In the genomic region with DNA sequence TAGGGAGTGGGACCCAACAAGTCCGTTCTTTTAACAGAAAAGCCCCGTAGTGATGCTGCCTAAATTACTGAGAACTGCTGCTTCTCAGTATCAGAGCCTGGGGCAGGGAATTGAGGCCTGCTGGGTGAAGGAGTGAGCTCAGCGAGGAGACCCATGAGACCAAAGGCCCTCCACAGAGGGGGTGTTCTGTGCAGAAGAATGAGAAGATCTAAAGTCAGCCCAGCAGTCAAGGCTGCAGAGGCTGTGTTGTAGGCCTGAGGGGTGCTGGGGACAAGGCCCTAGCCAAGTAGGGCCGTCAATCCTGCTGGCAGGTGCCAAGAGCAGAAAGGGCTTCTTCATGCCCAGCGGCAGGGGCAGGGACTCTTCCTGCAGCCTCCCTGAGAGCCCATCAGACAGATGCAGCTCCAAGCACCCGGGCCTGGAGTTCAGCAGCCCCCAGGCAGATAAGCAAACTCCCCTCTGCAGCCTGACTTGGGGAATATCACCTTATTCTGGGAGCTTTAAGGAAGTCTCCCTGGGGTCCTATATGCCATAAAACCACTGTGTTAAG, we compare ENCODE assay signal across 16 cellular contexts. TPM values are rescaled to one million over a fixed set of nuclear protein-coding genes. Genes with fewer than 3 reads are reported as not detected.
DNase-seq lines count a peak whose midpoint lies in the region; ATAC-seq and TF ChIP-seq lines count a peak whose summit lies in the region.
"Had no signal": no experiment of that assay in that cellular context is flagged by ENCODE, and none has a peak within 500 bp of the region (broad histone marks: within the 10 kb centered on the region; RNA-seq: fewer than 3 reads in every experiment).

No MANE protein-coding gene starts in this region.

- no peaks in the 10 kb centered on the region for H3K27me3 Mint-ChIP-seq in CD4-positive, alpha-beta memory T cell
- H3K27me3 Mint-ChIP-seq in activated T-helper 1 cell treated with anti-CD3 and anti-CD28 coated beads, Interleukin-12 subunit alpha, Interleukin-12 subunit beta, Interleukin-2, Interleukin-4 antibody, amounts not matched to agents 30 ng/mL and 10 ng/mL and 1 ng/mL, durations not matched to agents 14 hours and 24 hours and 36 hours (ENCODE audit: insufficient read depth), result no peaks in the 10 kb centered on the region
- H3K27me3 Mint-ChIP-seq in memory B cell, result no peaks in the 10 kb centered on the region

- ATAC-seq in memory B cell (ENCODE audit: low read depth) (no peak), GM18498 (IDR thresholded peaks at IDR 0.05; ENCODE audit: unreplicated experiment) (no peak)

- no peak for TF ChIP-seq CTCF in brain microvascular endothelial cell (IDR thresholded peaks at IDR 0.05; ENCODE audit: low read depth, low read length, missing control alignments)

- H3K36me3 Mint-ChIP-seq in CD4-positive, alpha-beta memory T cell, result peaks cover 11 to 17% of the 10 kb centered on the region in 2 donors
- peaks cover 11% of the 10 kb centered on the region for H3K36me3 Mint-ChIP-seq in activated T-helper 1 cell treated with anti-CD3 and anti-CD28 coated beads, Interleukin-12 subunit alpha, Interleukin-12 subunit beta, Interleukin-2, Interleukin-4 antibody, amounts not matched to agents 30 ng/mL and 10 ng/mL and 1 ng/mL, durations not matched to agents 14 hours and 24 hours and 36 hours (ENCODE audit: low read depth)
- H3K36me3 Mint-ChIP-seq in memory B cell, result peaks cover 3% of the 10 kb centered on the region
- H3K36me3 Mint-ChIP-seq: mesothelial cell of epicardium had no signal

- H3K4me3 Mint-ChIP-seq in CD4-positive, alpha-beta memory T cell, result peak overlapping the region in 7 of 8 donors; percentile 6 to 82 (median 71)
- no peak overlapping the region for H3K4me3 Mint-ChIP-seq in activated T-helper 1 cell treated with anti-CD3 and anti-CD28 coated beads, Interleukin-12 subunit alpha, Interleukin-12 subunit beta, Interleukin-2, Interleukin-4 antibody, amounts not matched to agents 30 ng/mL and 10 ng/mL and 1 ng/mL, durations not matched to agents 14 hours and 24 hours and 36 hours
- no peak overlapping the region for H3K4me3 Mint-ChIP-seq in memory B cell
- H3K4me3 Mint-ChIP-seq: mesothelial cell of epicardium had no signal

- H3K36me3 ChIP-seq in BLaER1 (peaks cover 42% of the 10 kb centered on the region; the same call in 1 of the 2 replicates), brain microvascular endothelial cell (replicated peaks) (no peaks in the 10 kb centered on the region)
- no peaks in the 10 kb centered on the region for H3K36me3 ChIP-seq in CD4-positive, alpha-beta memory T cell (ENCODE audit: insufficient read depth, low read length)
- H3K36me3 ChIP-seq: pancreas had no signal

- peaks cover 70% of the 10 kb centered on the region for H4K20me1 ChIP-seq in BLaER1

- H3K27me3 ChIP-seq in BLaER1 (no peaks in the 10 kb centered on the region), brain microvascular endothelial cell (replicated peaks) (no peaks in the 10 kb centered on the region)
- H3K27me3 ChIP-seq in CD4-positive, alpha-beta memory T cell (ENCODE audit: insufficient read depth, low read length), result no peaks in the 10 kb centered on the region
- H3K27me3 ChIP-seq: pancreas had no signal

- H3K4me1 ChIP-seq in BLaER1, result peaks cover 62% of the 10 kb centered on the region
- H3K4me1 ChIP-seq in CD4-positive, alpha-beta memory T cell (ENCODE audit: insufficient read depth, low read length), result peaks cover 76% of the 10 kb centered on the region
- H3K4me1 ChIP-seq: pancreas had no signal

- no peaks in the 10 kb centered on the region for H3K9me3 Mint-ChIP-seq in CD4-positive, alpha-beta memory T cell
- H3K9me3 Mint-ChIP-seq in activated T-helper 1 cell treated with anti-CD3 and anti-CD28 coated beads, Interleukin-12 subunit alpha, Interleukin-12 subunit beta, Interleukin-2, Interleukin-4 antibody, amounts not matched to agents 30 ng/mL and 10 ng/mL and 1 ng/mL, durations not matched to agents 14 hours and 24 hours and 36 hours, result no peaks in the 10 kb centered on the region
- no peaks in the 10 kb centered on the region for H3K9me3 Mint-ChIP-seq in memory B cell
- H3K9me3 Mint-ChIP-seq: mesothelial cell of epicardium had no signal

- CTCF ChIA-PET in CD4-positive, alpha-beta memory T cell (lab: Charles Lee; ENCODE audit: partially characterized antibody), result interaction anchor here (0.7 to 6.2 kb wide), 13 partner anchors 12 to 78 kb away, joined by 3 to 54 read pairs (median 4); no protein-coding TSS in a partner anchor

- peak overlapping the region; percentile 70 for H3K4me2 ChIP-seq in BLaER1

- POLR2A ChIA-PET in CD4-positive, alpha-beta memory T cell (lab: Charles Lee; ENCODE audit: partially characterized antibody), result interaction anchor here (0.8 to 23.5 kb wide), 8 partner anchors 11 to 329 kb away, joined by 3 to 977 read pairs (median 10); partner anchors contain the start of genes CCDC167, CMTR1 and ZFAND3

- H3K9ac ChIP-seq in BLaER1, result peak overlapping the region; percentile 46; the same call in 1 of the 2 replicates

- in situ Hi-C loops in brain microvascular endothelial cell (cut with HindIII; ENCODE audit: low pct_ligation_motif_present, low sequenced_read_pairs), result no loop called here

- H3K9me3 ChIP-seq in BLaER1, result no peaks in the 10 kb centered on the region
- H3K9me3 ChIP-seq in CD4-positive, alpha-beta memory T cell (ENCODE audit: control insufficient read depth in 1 of 2, low read length in 2 of 2), result no peaks in the 10 kb centered on the region
- H3K9me3 ChIP-seq: pancreas had no signal

- H3K4me1 Mint-ChIP-seq in CD4-positive, alpha-beta memory T cell, result peaks cover 43 to 92% (median 76%) of the 10 kb centered on the region in 4 donors
- peaks cover 61% of the 10 kb centered on the region for H3K4me1 Mint-ChIP-seq in activated T-helper 1 cell treated with anti-CD3 and anti-CD28 coated beads, Interleukin-12 subunit alpha, Interleukin-12 subunit beta, Interleukin-2, Interleukin-4 antibody, amounts not matched to agents 30 ng/mL and 10 ng/mL and 1 ng/mL, durations not matched to agents 14 hours and 24 hours and 36 hours (ENCODE audit: low read depth)
- peaks cover 38% of the 10 kb centered on the region for H3K4me1 Mint-ChIP-seq in memory B cell

- DNase-seq in CD4-positive, alpha-beta memory T cell, result no peak
- DNase-seq in activated T-helper 1 cell treated with anti-CD3 and anti-CD28 coated beads, Interleukin-12 subunit alpha, Interleukin-12 subunit beta, Interleukin-2, Interleukin-4 antibody, amounts not matched to agents 30 ng/mL and 10 ng/mL and 1 ng/mL, durations not matched to agents 14 hours and 24 hours and 36 hours (ENCODE audit: low spot score), result no peak
- no peak for DNase-seq in memory B cell (ENCODE audit: low spot score in 2 of 2)
- DNase-seq in brain microvascular endothelial cell, result no peak
- no peak for DNase-seq in activated naive CD4-positive, alpha-beta T cell treated with Interleukin-2 at 50 U/mL for 16 hours
- DNase-seq in nucleus accumbens (lab: John Stamatoyannopoulos, UW), result no peak
- DNase-seq: amniotic stem cell; HCEC 1CT; KBM-7; NCI-H226; SHP77; stimulated activated CD4-positive, alpha-beta T cell treated with anti-CD3 and anti-CD28 coated beads, Interleukin-12 subunit alpha, Interleukin-12 subunit beta, amount 100 ng/mL, for 4 hours had no signal

- H3K27ac Mint-ChIP-seq in CD4-positive, alpha-beta memory T cell, result peak overlapping the region; percentile 92 to 99 (median 97)
- H3K27ac Mint-ChIP-seq in activated T-helper 1 cell treated with anti-CD3 and anti-CD28 coated beads, Interleukin-12 subunit alpha, Interleukin-12 subunit beta, Interleukin-2, Interleukin-4 antibody, amounts not matched to agents 30 ng/mL and 10 ng/mL and 1 ng/mL, durations not matched to agents 14 hours and 24 hours and 36 hours, result peak overlapping the region; percentile 76
- H3K27ac Mint-ChIP-seq in memory B cell, result peak overlapping the region; percentile 80
- H3K27ac Mint-ChIP-seq: mesothelial cell of epicardium had no signal

- intact Hi-C loops in CD4-positive, alpha-beta memory T cell (cut with micrococcal nuclease), result loop anchor here (1.0 kb wide), 1 partner anchor 9 kb away; the partner anchor contains the start of gene CCDC167
- intact Hi-C loops in activated T-helper 1 cell treated with anti-CD3 and anti-CD28 coated beads, Interleukin-12 subunit alpha, Interleukin-12 subunit beta, Interleukin-2, Interleukin-4 antibody, amounts not matched to agents 30 ng/mL and 10 ng/mL and 1 ng/mL, durations not matched to agents 14 hours and 24 hours and 36 hours (cut with micrococcal nuclease), result no loop called here

- H3K4me3 ChIP-seq in BLaER1 (no peak overlapping the region), brain microvascular endothelial cell (ENCODE audit: low read depth, low read length) (no peak overlapping the region)
- no peak overlapping the region for H3K4me3 ChIP-seq in CD4-positive, alpha-beta memory T cell (ENCODE audit: low read length in 2 of 2)
- H3K4me3 ChIP-seq: pancreas had no signal

- H3K27ac ChIP-seq in BLaER1, result peak overlapping the region; percentile 51
- peak overlapping the region; percentile 52 for H3K27ac ChIP-seq in CD4-positive, alpha-beta memory T cell (ENCODE audit: low read depth, low read length)
- no peak overlapping the region for H3K27ac ChIP-seq in brain microvascular endothelial cell
- H3K27ac ChIP-seq: pancreas had no signal

RNA-seq across cellular contexts. Expression of gene CCDC167, which starts 9.2 kb away (rescaled TPM):
- total RNA-seq in CD4-positive, alpha-beta memory T cell, result 10 to 100 TPM; 25.1 to 27.8 TPM
- polyA plus RNA-seq in CD4-positive, alpha-beta memory T cell, result 100 to 1,000 TPM; 151 to 226 TPM
- 66.6 and 72.4 TPM in 2 replicates for total RNA-seq in activated T-helper 1 cell treated with anti-CD3 and anti-CD28 coated beads, Interleukin-12 subunit alpha, Interleukin-12 subunit beta, Interleukin-2, Interleukin-4 antibody, amounts not matched to agents 30 ng/mL and 10 ng/mL and 1 ng/mL, durations not matched to agents 14 hours and 24 hours and 36 hours

RNA-seq across cellular contexts. Expression of gene CMTR1, which starts 57.5 kb away (rescaled TPM):
- 10 to 100 TPM; 75.0 to 79.1 TPM for total RNA-seq in CD4-positive, alpha-beta memory T cell
- polyA plus RNA-seq in CD4-positive, alpha-beta memory T cell, result 10 to 100 TPM; 28.4 to 32.6 TPM
- total RNA-seq in activated T-helper 1 cell treated with anti-CD3 and anti-CD28 coated beads, Interleukin-12 subunit alpha, Interleukin-12 subunit beta, Interleukin-2, Interleukin-4 antibody, amounts not matched to agents 30 ng/mL and 10 ng/mL and 1 ng/mL, durations not matched to agents 14 hours and 24 hours and 36 hours, result 53.5 and 54.4 TPM in 2 replicates

Comparison
In these comparisons a context has a peak if more than half of its experiments do, and no peak if none do; other contexts are left out.
1. H3K4me3 Mint-ChIP-seq: peak in CD4-positive, alpha-beta memory T cell (7 of 8); none in activated T-helper 1 cell treated with anti-CD3 and anti-CD28 coated beads, Interleukin-12 subunit alpha, Interleukin-12 subunit beta, Interleukin-2, Interleukin-4 antibody, amounts not matched to agents 30 ng/mL and 10 ng/mL and 1 ng/mL, durations not matched to agents 14 hours and 24 hours and 36 hours (single experiment) and memory B cell (single experiment).
2. Peak in every context shown above with its lines, with median percentiles within 50 percentile points of each other: H3K27ac Mint-ChIP-seq.